8 cellular contexts compared by ENCODE assay signal in the genomic region with DNA sequence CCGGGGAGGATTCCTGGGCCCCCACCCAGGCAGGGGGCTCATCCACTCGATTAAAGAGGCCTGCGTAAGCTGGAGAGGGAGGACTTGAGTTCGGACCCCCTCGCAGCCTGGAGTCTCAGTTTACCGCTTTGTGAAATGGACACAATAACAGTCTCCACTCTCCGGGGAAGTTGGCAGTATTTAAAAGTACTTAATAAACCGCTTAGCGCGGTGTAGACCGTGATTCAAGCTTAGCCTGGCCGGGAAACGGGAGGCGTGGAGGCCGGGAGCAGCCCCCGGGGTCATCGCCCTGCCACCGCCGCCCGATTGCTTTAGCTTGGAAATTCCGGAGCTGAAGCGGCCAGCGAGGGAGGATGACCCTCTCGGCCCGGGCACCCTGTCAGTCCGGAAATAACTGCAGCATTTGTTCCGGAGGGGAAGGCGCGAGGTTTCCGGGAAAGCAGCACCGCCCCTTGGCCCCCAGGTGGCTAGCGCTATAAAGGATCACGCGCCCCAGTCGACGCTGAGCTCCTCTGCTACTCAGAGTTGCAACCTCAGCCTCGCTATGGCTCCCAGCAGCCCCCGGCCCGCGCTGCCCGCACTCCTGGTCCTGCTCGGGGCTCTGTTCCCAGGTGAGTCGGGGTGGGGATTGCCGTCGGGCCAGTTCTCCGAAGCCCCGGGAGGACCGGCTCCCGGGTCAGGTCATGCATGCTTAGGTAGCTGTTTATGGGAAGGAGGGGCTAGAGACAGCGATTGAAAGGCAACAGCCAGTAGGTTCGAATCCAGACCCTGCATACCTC. TPM values are rescaled to one million over a fixed set of nuclear protein-coding genes. Genes with fewer than 3 reads are reported as not detected.
DNase-seq lines count a peak whose midpoint lies in the region; ATAC-seq, FAIRE-seq and TF ChIP-seq lines count a peak whose summit lies in the region.

A gene with protein sequence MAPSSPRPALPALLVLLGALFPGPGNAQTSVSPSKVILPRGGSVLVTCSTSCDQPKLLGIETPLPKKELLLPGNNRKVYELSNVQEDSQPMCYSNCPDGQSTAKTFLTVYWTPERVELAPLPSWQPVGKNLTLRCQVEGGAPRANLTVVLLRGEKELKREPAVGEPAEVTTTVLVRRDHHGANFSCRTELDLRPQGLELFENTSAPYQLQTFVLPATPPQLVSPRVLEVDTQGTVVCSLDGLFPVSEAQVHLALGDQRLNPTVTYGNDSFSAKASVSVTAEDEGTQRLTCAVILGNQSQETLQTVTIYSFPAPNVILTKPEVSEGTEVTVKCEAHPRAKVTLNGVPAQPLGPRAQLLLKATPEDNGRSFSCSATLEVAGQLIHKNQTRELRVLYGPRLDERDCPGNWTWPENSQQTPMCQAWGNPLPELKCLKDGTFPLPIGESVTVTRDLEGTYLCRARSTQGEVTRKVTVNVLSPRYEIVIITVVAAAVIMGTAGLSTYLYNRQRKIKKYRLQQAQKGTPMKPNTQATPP (plus strand): TSS at position 505 of the 779 bp plus-strand sequence. CDS start 40 bp downstream, at position 545.

- peaks cover 10% of the 10 kb centered on the region for H3K4me1 Mint-ChIP-seq in HFFc6 (ENCODE audit: low read depth)
- peaks cover 39% of the 10 kb centered on the region for H3K4me1 Mint-ChIP-seq in activated CD8-positive, alpha-beta memory T cell treated with anti-CD3 and anti-CD28 coated beads, Interleukin-2, amount 10 ng/mL, durations not matched to agents 7 days and 5 days

- no peaks in the 10 kb centered on the region for H3K9me1 ChIP-seq in endothelial cell of umbilical vein (replicated peaks; ENCODE audit: control insufficient read depth, extremely low read depth, insufficient read depth, low read length)

- H3K4me3 ChIP-seq in endothelial cell of umbilical vein (replicated peaks in 1 of 3; ENCODE audit: insufficient read depth in 1 of 3, low read depth in 1 of 3, low read length in 3 of 3): peak within 1 kb of the TSS in 2 of 3 experiments; percentile 20 to 31
- peak within 1 kb of the TSS; percentile 60 to 62 for H3K4me3 ChIP-seq in muscle layer of duodenum (ENCODE audit: low read depth in 1 of 2, low read length in 2 of 2)
- peak within 1 kb of the TSS; percentile 54 to 65 for H3K4me3 ChIP-seq in stomach smooth muscle (ENCODE audit: low read length in 2 of 2)

- TF ChIP-seq POLR2A in endothelial cell of umbilical vein (IDR thresholded peaks at IDR 0.05; ENCODE audit: low read depth, low read length): peak; percentile 72

- H3K27me3 Mint-ChIP-seq in HFFc6 (ENCODE audit: insufficient read depth): peaks cover 5% of the 10 kb centered on the region; the same call in 1 of the 2 replicates
- H3K27me3 Mint-ChIP-seq in activated CD8-positive, alpha-beta memory T cell treated with anti-CD3 and anti-CD28 coated beads, Interleukin-2, amount 10 ng/mL, durations not matched to agents 7 days and 5 days: no peaks in the 10 kb centered on the region

- DNase-seq in HFFc6: no peak
- DNase-seq in NOMO-1 (lab: John Stamatoyannopoulos, UW; ENCODE audit: unreplicated experiment in 2 of 2): peak; percentile 37 to 62
- DNase-seq in activated CD8-positive, alpha-beta memory T cell treated with anti-CD3 and anti-CD28 coated beads, Interleukin-2, amount 10 ng/mL, durations not matched to agents 7 days and 5 days: peak; percentile 91
- peak; percentile 92 for DNase-seq in endothelial cell of umbilical vein (ENCODE audit: low read depth, low spot score)
- DNase-seq in NCI-H2107 (lab: John Stamatoyannopoulos, UW): no peak

- H2AFZ ChIP-seq in endothelial cell of umbilical vein (ENCODE audit: low read depth, low read length): peak within 1 kb of the TSS; percentile 9

- H3K4me2 ChIP-seq in endothelial cell of umbilical vein (ENCODE audit: insufficient read depth, low read length): peak within 1 kb of the TSS; percentile 50

- H3K27ac ChIP-seq in endothelial cell of umbilical vein (ENCODE audit: insufficient read depth, low read depth, low read length) (peak within 1 kb of the TSS; percentile 73), muscle layer of duodenum (ENCODE audit: low read length) (peak within 1 kb of the TSS; percentile 77), stomach smooth muscle (ENCODE audit: low read length) (peak within 1 kb of the TSS; percentile 67)

- H3K9me3 ChIP-seq in endothelial cell of umbilical vein (replicated peaks; ENCODE audit: control insufficient read depth, insufficient read depth, low read length): no peaks in the 10 kb centered on the region
- no peaks in the 10 kb centered on the region for H3K9me3 ChIP-seq in muscle layer of duodenum (ENCODE audit: control insufficient read depth in 1 of 2, low read length in 2 of 2)
- H3K9me3 ChIP-seq in stomach smooth muscle (ENCODE audit: control insufficient read depth in 2 of 2, low read length in 2 of 2): no peaks in the 10 kb centered on the region

- no peaks in the 10 kb centered on the region for H3K9me3 Mint-ChIP-seq in HFFc6
- H3K9me3 Mint-ChIP-seq in activated CD8-positive, alpha-beta memory T cell treated with anti-CD3 and anti-CD28 coated beads, Interleukin-2, amount 10 ng/mL, durations not matched to agents 7 days and 5 days (ENCODE audit: low read depth): no peaks in the 10 kb centered on the region

- H3K27ac Mint-ChIP-seq in HFFc6: 0 out of 2 replicates have a peak within 1 kb of the TSS, but pooled peaks have one; percentile 5
- peak within 1 kb of the TSS; percentile 89 for H3K27ac Mint-ChIP-seq in activated CD8-positive, alpha-beta memory T cell treated with anti-CD3 and anti-CD28 coated beads, Interleukin-2, amount 10 ng/mL, durations not matched to agents 7 days and 5 days

- H3K36me3 Mint-ChIP-seq in HFFc6 (ENCODE audit: low read depth): no peaks in the 10 kb centered on the region
- peaks cover 18% of the 10 kb centered on the region for H3K36me3 Mint-ChIP-seq in activated CD8-positive, alpha-beta memory T cell treated with anti-CD3 and anti-CD28 coated beads, Interleukin-2, amount 10 ng/mL, durations not matched to agents 7 days and 5 days

- H3K79me2 ChIP-seq in endothelial cell of umbilical vein (ENCODE audit: control insufficient read depth, insufficient read depth, low read length): no peaks in the 10 kb centered on the region

- no peaks in the 10 kb centered on the region for H4K20me1 ChIP-seq in endothelial cell of umbilical vein (replicated peaks; ENCODE audit: control insufficient read depth, extremely low read depth, insufficient read depth, low read length)

- dilution Hi-C loops in endothelial cell of umbilical vein (cut with MboI; ENCODE audit: extremely low pct_ligation_motif_present, low sequenced_read_pairs): no loop called here

- CTCF ChIA-PET in activated CD8-positive, alpha-beta memory T cell treated with anti-CD3 and anti-CD28 coated beads, Interleukin-2, amount 10 ng/mL, durations not matched to agents 7 days and 5 days (lab: Charles Lee): interaction anchor here (0.7 to 7.5 kb wide), 31 partner anchors 8 to 340 kb away, joined by 3 to 320 read pairs (median 6); a partner anchor contains a TSS
- CTCF ChIA-PET in endothelial cell of umbilical vein (lab: Charles Lee): interaction anchor here (0.9 to 9.0 kb wide), 24 partner anchors 10 to 340 kb away, joined by 3 to 411 read pairs (median 6); a partner anchor contains a TSS

- peak within 1 kb of the TSS; percentile 76 for H3K4me3 Mint-ChIP-seq in HFFc6
- H3K4me3 Mint-ChIP-seq in activated CD8-positive, alpha-beta memory T cell treated with anti-CD3 and anti-CD28 coated beads, Interleukin-2, amount 10 ng/mL, durations not matched to agents 7 days and 5 days: peak within 1 kb of the TSS; percentile 81

- peak; percentile 38 for TF ChIP-seq CTCF in GM12873 (IDR thresholded peaks at IDR 0.05; ENCODE audit: insufficient read depth, low read depth, low read length, missing control alignments)
- peak; percentile 30; the same call in 1 of the 2 replicates for TF ChIP-seq CTCF in HFFc6 (IDR thresholded peaks at IDR 0.05)
- TF ChIP-seq CTCF in endothelial cell of umbilical vein (IDR thresholded peaks at IDR 0.05; ENCODE audit: extremely low read depth in 1 of 2, insufficient read depth in 1 of 2, low read depth in 1 of 2, low read length in 2 of 2): peak in 1 of 2 donors; percentile 13

- H3K36me3 ChIP-seq in endothelial cell of umbilical vein (ENCODE audit: control insufficient read depth in 2 of 2, extremely low read depth in 1 of 2, insufficient read depth in 2 of 2, low read length in 2 of 2) (no peaks in the 10 kb centered on the region), muscle layer of duodenum (ENCODE audit: control insufficient read depth in 1 of 2, insufficient read depth in 2 of 2, low read length in 2 of 2) (peaks cover 0 to 6% of the 10 kb centered on the region in 2 donors), stomach smooth muscle (ENCODE audit: control insufficient read depth in 2 of 2, insufficient read depth in 2 of 2, low read length in 2 of 2) (no peaks in the 10 kb centered on the region)

- intact Hi-C loops in endothelial cell of umbilical vein (cut with micrococcal nuclease): loop anchor here (1.0 to 5.0 kb wide), 3 partner anchors 16 to 62 kb away; a partner anchor contains a TSS

- ATAC-seq in activated CD8-positive, alpha-beta memory T cell treated with anti-CD3 and anti-CD28 coated beads, Interleukin-2, amount 10 ng/mL, durations not matched to agents 7 days and 5 days: peak; percentile 67

- FAIRE-seq in endothelial cell of umbilical vein (lab: Jason Lieb, UNC): peak; percentile 85

- H3K27me3 ChIP-seq in endothelial cell of umbilical vein (ENCODE audit: control insufficient read depth in 2 of 2, insufficient read depth in 2 of 2, low read length in 2 of 2) (no peaks in the 10 kb centered on the region), muscle layer of duodenum (ENCODE audit: low read depth, low read length) (peaks cover 6% of the 10 kb centered on the region), stomach smooth muscle (ENCODE audit: control insufficient read depth in 1 of 2, insufficient read depth in 2 of 2, low read length in 2 of 2) (peaks cover 18 to 27% of the 10 kb centered on the region in 2 donors)

- no TSS peak for BruUV-seq in endothelial cell of umbilical vein (replicated peaks; lab: Mats Ljungman, UMichigan)

- H3K9ac ChIP-seq in endothelial cell of umbilical vein (replicated peaks; ENCODE audit: extremely low read depth, insufficient read depth, low read length): peak within 1 kb of the TSS; percentile 61
- peak within 1 kb of the TSS; percentile 50 to 60 for H3K9ac ChIP-seq in stomach smooth muscle (ENCODE audit: low read length in 2 of 2)

- POLR2A ChIA-PET in endothelial cell of umbilical vein (lab: Charles Lee): interaction anchor here (0.6 to 2.6 kb wide), 8 partner anchors 15 to 550 kb away, joined by 3 to 15 read pairs (median 8); a partner anchor contains a TSS

- H3K4me1 ChIP-seq in endothelial cell of umbilical vein (ENCODE audit: control insufficient read depth, extremely low read depth, insufficient read depth, low read length) (peaks cover 36% of the 10 kb centered on the region), muscle layer of duodenum (ENCODE audit: control insufficient read depth in 1 of 2, insufficient read depth in 2 of 2, low read length in 2 of 2) (peaks cover 0 to 5% of the 10 kb centered on the region in 2 donors), stomach smooth muscle (ENCODE audit: control insufficient read depth, insufficient read depth, low read length) (peaks cover 18% of the 10 kb centered on the region)

RNA-seq across cellular contexts. Expression of the gene that starts here (rescaled TPM):
- total RNA-seq in HFFc6 (2021; fragmentation: NEBNext Ultra II Directional; extraction: Animal tissue kit (Norgen Biotek cat#: 25700)): 10 to 100 TPM in 1 of 6 experiments, 1 to 10 TPM in 5; 5.0 to 10.1 (median 8.5) TPM
- total RNA-seq in activated CD8-positive, alpha-beta memory T cell treated with anti-CD3 and anti-CD28 coated beads, Interleukin-2, amount 10 ng/mL, durations not matched to agents 7 days and 5 days: 10 to 100 TPM; 17.7 to 31.5 TPM
- 7.1 and 20.5 TPM in 2 replicates for total RNA-seq in endothelial cell of umbilical vein
- polyA plus RNA-seq in endothelial cell of umbilical vein: 30.4 and 38.0 TPM in 2 replicates
- 14.5 and 23.4 TPM in 2 replicates for polyA plus RNA-seq in endothelial cell of umbilical vein (2011; cell fraction: cytosol; rRNA removed)
- 17.2 and 25.0 TPM in 2 replicates for polyA plus RNA-seq in endothelial cell of umbilical vein (2011; cell fraction: nucleus; rRNA removed)
- polyA plus RNA-seq in endothelial cell of umbilical vein (2012): 40.9 and 54.5 TPM in 2 replicates
- polyA minus RNA-seq in endothelial cell of umbilical vein: 27.7 and 40.9 TPM in 2 replicates
- polyA minus RNA-seq in endothelial cell of umbilical vein (2011; cell fraction: cytosol; rRNA and poly(A)+ RNA removed): 14.1 TPM
- polyA minus RNA-seq in endothelial cell of umbilical vein (2011; cell fraction: nucleus; rRNA and poly(A)+ RNA removed): 10.5 and 19.0 TPM in 2 replicates

Comparison
In these comparisons a context has a peak if more than half of its experiments do, and no peak if none do; other contexts are left out.
1. DNase-seq: peak in NOMO-1 (2 of 2), activated CD8-positive, alpha-beta memory T cell treated with anti-CD3 and anti-CD28 coated beads, Interleukin-2, amount 10 ng/mL, durations not matched to agents 7 days and 5 days (single experiment) and endothelial cell of umbilical vein (single experiment); none in HFFc6 (single experiment) and NCI-H2107 (single experiment).
2. Peak in every context shown above with its lines, with median percentiles within 50 percentile points of each other: H3K27ac ChIP-seq and H3K4me3 ChIP-seq.